ENCODE assay signal across 1 cellular context in the genomic region with DNA sequence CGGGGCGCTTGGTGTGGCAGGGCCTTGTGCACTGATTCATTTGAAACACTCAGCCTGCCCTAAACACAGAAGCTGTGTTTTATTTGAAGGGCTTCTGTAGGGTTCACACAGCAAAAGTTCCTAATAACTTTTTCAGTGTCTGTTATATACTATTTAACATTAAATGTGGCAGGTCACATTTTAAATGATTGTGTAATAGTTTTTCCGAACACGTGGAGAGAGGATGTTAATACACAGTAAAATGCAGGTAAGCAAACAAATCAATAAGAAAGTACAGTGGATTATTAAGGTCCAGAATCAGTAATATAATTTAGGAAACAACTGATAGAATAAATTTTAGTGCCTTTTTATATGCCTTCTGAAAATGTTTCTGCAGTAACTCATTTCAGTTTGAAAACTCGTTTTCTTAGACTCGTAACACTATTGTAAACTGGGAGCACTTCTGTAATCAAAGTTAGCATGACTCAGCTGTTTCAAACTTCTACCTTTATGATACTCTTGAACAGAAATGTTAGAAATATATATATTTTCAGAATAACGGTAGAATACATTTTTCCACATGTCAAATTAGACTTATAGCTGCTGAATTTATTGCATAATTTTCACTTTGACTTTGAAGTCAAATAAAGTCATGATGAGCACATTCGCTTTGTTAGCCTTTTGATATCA.
TF ChIP-seq lines count a peak whose summit lies in the region.

No MANE protein-coding gene starts in this region.

TF ChIP-seq in H1, 55 proteins besides CTCF, POLR2A, EP300 and RAD21:
- TF ChIP-seq SIX5 (IDR thresholded peaks at IDR 0.05; ENCODE audit: low read depth, low read length) = no peak
- no peak for TF ChIP-seq KDM4A (IDR thresholded peaks at IDR 0.05; ENCODE audit: low read depth, low read length, severe bottlenecking)
- TF ChIP-seq BACH1 (IDR thresholded peaks at IDR 0.05; ENCODE audit: low read length) = peak; percentile 62; the same call in 1 of the 2 replicates
- no peak for TF ChIP-seq BRCA1 (IDR thresholded peaks at IDR 0.05; ENCODE audit: low read depth, low read length)
- no peak for TF ChIP-seq POU5F1 (IDR thresholded peaks at IDR 0.05; ENCODE audit: low read depth, low read length)
- no peak for TF ChIP-seq PHF8 (conservative IDR thresholded peaks at IDR 0.05; ENCODE audit: low read depth, low read length)
- TF ChIP-seq HDAC2 (IDR thresholded peaks at IDR 0.05; ENCODE audit: borderline replicate concordance in 1 of 2, low read depth in 2 of 2, low read length in 2 of 2) = no peak
- peak; percentile 35; the same call in 1 of the 2 replicates for TF ChIP-seq MAFK (IDR thresholded peaks at IDR 0.05; ENCODE audit: low read depth, low read length)
- TF ChIP-seq TAF1 (IDR thresholded peaks at IDR 0.05; ENCODE audit: low read depth, low read length) = no peak
- no peak for TF ChIP-seq RXRA (IDR thresholded peaks at IDR 0.05; ENCODE audit: insufficient read depth, low read depth, low read length)
